Comparison of ENCODE assay signal across 14 cellular contexts in the genomic region with DNA sequence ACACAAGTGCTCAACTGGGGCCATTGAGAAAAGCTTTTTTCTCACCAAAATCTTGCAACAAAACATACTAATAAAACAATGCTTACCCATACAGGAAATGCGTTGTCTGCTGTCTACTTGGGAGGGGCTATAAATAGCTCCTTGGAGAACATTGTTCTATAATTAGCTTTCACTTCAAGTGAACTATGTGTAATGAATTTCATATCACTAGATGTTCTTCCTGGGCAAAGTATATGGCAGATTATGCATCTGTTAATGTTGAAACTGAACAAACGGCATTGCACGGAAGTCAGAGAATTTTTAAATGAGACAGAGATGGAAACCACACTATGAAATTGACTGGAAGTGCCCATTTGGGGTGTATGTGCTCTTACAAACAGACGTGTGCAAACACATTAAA. TPM values are rescaled to one million over a fixed set of nuclear protein-coding genes. Genes with fewer than 3 reads are reported as not detected.
DNase-seq lines count a peak whose midpoint lies in the region; TF ChIP-seq lines count a peak whose summit lies in the region.
"Had no signal": no experiment of that assay in that cellular context is flagged by ENCODE, and none has a peak within 500 bp of the region (broad histone marks: within the 10 kb centered on the region; RNA-seq: fewer than 3 reads in every experiment).

No MANE protein-coding gene starts in this region.

- in situ Hi-C loops in GM13977 (cut with MboI; ENCODE audit: low pct_unique_long_range_greater_than_20kb, low sequenced_read_pairs, unreplicated experiment), result no loop called here

- no peaks in the 10 kb centered on the region for H3K36me3 Mint-ChIP-seq in Caco-2 (ENCODE audit: insufficient read depth, unreplicated experiment)
- H3K36me3 Mint-ChIP-seq: IgD-negative memory B cell had no signal

- H3K27me3 ChIP-seq in endocrine pancreas (ENCODE audit: control insufficient read depth, insufficient read depth, low read length), result no peaks in the 10 kb centered on the region
- H3K27me3 ChIP-seq in Caco-2 (replicated peaks; ENCODE audit: control insufficient read depth, insufficient read depth, low read length), result no peaks in the 10 kb centered on the region; the same call in 1 of the 2 replicates
- no peaks in the 10 kb centered on the region for H3K27me3 ChIP-seq in uterus

- CTCF ChIA-PET in Caco-2 (lab: Charles Lee), result no interaction called here

- H3K4me1 ChIP-seq in endocrine pancreas (ENCODE audit: control insufficient read depth, insufficient read depth, low read length) (peaks cover 8% of the 10 kb centered on the region), Caco-2 (no peaks in the 10 kb centered on the region), uterus (no peaks in the 10 kb centered on the region)

- no peak overlapping the region for H3K27ac ChIP-seq in uterus
- H3K27ac ChIP-seq: coronary artery had no signal

- POLR2A ChIA-PET in Caco-2 (lab: Charles Lee), result no interaction called here

- TF ChIP-seq CTCF in GM13977 (IDR thresholded peaks at IDR 0.05; ENCODE audit: extremely low read depth, insufficient read depth, missing control alignments) (no peak), Caco-2 (IDR thresholded peaks at IDR 0.05; ENCODE audit: insufficient read depth in 1 of 2, low read depth in 1 of 2, low read length in 1 of 2, severe bottlenecking in 1 of 2, unreplicated experiment in 1 of 2) (no peak), uterus (IDR thresholded peaks at IDR 0.05) (no peak)

- no peaks in the 10 kb centered on the region for H3K9me3 ChIP-seq in endocrine pancreas (ENCODE audit: control insufficient read depth, low read length)
- no peaks in the 10 kb centered on the region for H3K9me3 ChIP-seq in Caco-2
- no peaks in the 10 kb centered on the region for H3K9me3 ChIP-seq in uterus

- no peak overlapping the region for H3K9ac ChIP-seq in endocrine pancreas (ENCODE audit: control insufficient read depth, insufficient read depth, low read length)

- DNase-seq in NCI-H1417 (lab: John Stamatoyannopoulos, UW), result peak in 2 of 3 experiments; percentile 5 to 44
- DNase-seq in NCI-H1417 treated with DMSO at 0.1 percent for 48 hours (lab: John Stamatoyannopoulos, UW), result no peak
- DNase-seq in MV-4-11 (lab: John Stamatoyannopoulos, UW), result peak; percentile 67
- DNase-seq in non-pigmented ciliary epithelial cell (ENCODE audit: low read depth), result peak; percentile 59
- DNase-seq in GM13977 (ENCODE audit: low spot score), result no peak
- no peak for DNase-seq in Caco-2
- no peak for DNase-seq in uterus
- DNase-seq: activated CD4-positive, alpha-beta T cell treated with anti-CD3 and anti-CD28 coated beads, Interleukin-2, amount 50 U/mL, for 48 hours; DND-41; naive B cell; NCI-H524 had no signal

- no peaks in the 10 kb centered on the region for H3K9me3 Mint-ChIP-seq in Caco-2 (ENCODE audit: unreplicated experiment)

- peaks cover 7% of the 10 kb centered on the region for H3K4me1 Mint-ChIP-seq in Caco-2 (ENCODE audit: low read depth, unreplicated experiment)

- H3K4me3 Mint-ChIP-seq in Caco-2 (ENCODE audit: unreplicated experiment), result no peak overlapping the region
- H3K4me3 Mint-ChIP-seq: IgD-negative memory B cell, naive B cell had no signal

- no peak for TF ChIP-seq POLR2A in uterus (IDR thresholded peaks at IDR 0.05)

- intact Hi-C loops in Caco-2 (cut with micrococcal nuclease; ENCODE audit: unreplicated experiment) (no loop called here), uterus (cut with DNase I; ENCODE audit: low total_unique reads) (no loop called here)

- H3K27me3 Mint-ChIP-seq in Caco-2 (ENCODE audit: insufficient read depth, unreplicated experiment), result peaks cover 26% of the 10 kb centered on the region

- H3K36me3 ChIP-seq in endocrine pancreas (ENCODE audit: control insufficient read depth, insufficient read depth, low read length) (no peaks in the 10 kb centered on the region), Caco-2 (ENCODE audit: control insufficient read depth, insufficient read depth, low read length) (no peaks in the 10 kb centered on the region), uterus (no peaks in the 10 kb centered on the region)

- H3K4me3 ChIP-seq in endocrine pancreas (ENCODE audit: control insufficient read depth, insufficient read depth, low read length), result peak overlapping the region; percentile 49
- no peak overlapping the region for H3K4me3 ChIP-seq in Caco-2 (ENCODE audit: low read depth, low read length)
- H3K4me3 ChIP-seq in uterus, result no peak overlapping the region
- H3K4me3 ChIP-seq: coronary artery had no signal

- H3K27ac Mint-ChIP-seq in Caco-2 (ENCODE audit: unreplicated experiment), result no peak overlapping the region
- H3K27ac Mint-ChIP-seq: IgD-negative memory B cell had no signal

- no TSS peak for BruUV-seq in Caco-2 (replicated peaks; lab: Mats Ljungman, UMichigan)

RNA-seq across cellular contexts. Expression of a gene that starts 6.4 kb away (rescaled TPM):
- total RNA-seq in Caco-2 (2022) (2.8 and 3.6 TPM in 2 replicates), uterus (10 to 100 TPM in 3 of 4 donors, 1 to 10 TPM in 1; 5.6 to 66.5 (median 24.9) TPM)

Comparison
In these comparisons a context has a peak if more than half of its experiments do, and no peak if none do; other contexts are left out.
1. DNase-seq: peak in NCI-H1417 (2 of 3), MV-4-11 (single experiment) and non-pigmented ciliary epithelial cell (single experiment); none in NCI-H1417 treated with DMSO at 0.1 percent for 48 hours (single experiment), GM13977 (single experiment), Caco-2 (0 of 2) and uterus (0 of 2).